1 cellular context compared by ENCODE assay signal in genomic region chr4:181672751-181673150, GRCh38.
TF ChIP-seq lines count a peak whose summit lies in the region.

No MANE protein-coding gene starts in this region.

TF ChIP-seq in HepG2, 621 proteins besides CTCF, POLR2A, EP300 and RAD21:
- no peak for TF ChIP-seq AFF4 (CRISPR knock-in tag; IDR thresholded peaks at IDR 0.05)
- peak; percentile 86 to 93 for TF ChIP-seq MAFK (conservative IDR thresholded peaks at IDR 0.05 in 1 of 2, IDR thresholded peaks at IDR 0.05 in 1 of 2; ENCODE audit: low read length in 2 of 2)
- no peak for TF ChIP-seq ETV5 (CRISPR knock-in tag; IDR thresholded peaks at IDR 0.05; ENCODE audit: borderline replicate concordance)
- no peak for TF ChIP-seq PAWR (CRISPR knock-in tag; IDR thresholded peaks at IDR 0.05; ENCODE audit: borderline replicate concordance)
- TF ChIP-seq ZNF18 (CRISPR knock-in tag; IDR thresholded peaks at IDR 0.05; ENCODE audit: insufficient replicate concordance) = no peak
- TF ChIP-seq DDIT3 (CRISPR knock-in tag; IDR thresholded peaks at IDR 0.05) = no peak
- no peak for TF ChIP-seq SP2 (CRISPR knock-in tag; IDR thresholded peaks at IDR 0.05)
- TF ChIP-seq SPEN (CRISPR knock-in tag; IDR thresholded peaks at IDR 0.05; ENCODE audit: low read depth) = no peak
- TF ChIP-seq YEATS4 (CRISPR knock-in tag; IDR thresholded peaks at IDR 0.05; ENCODE audit: borderline replicate concordance) = no peak
- no peak for TF ChIP-seq SRSF1 (optimal IDR thresholded peaks at IDR 0.05; ENCODE audit: low read depth, low read length)
- no peak for TF ChIP-seq DMAP1 (CRISPR knock-in tag; IDR thresholded peaks at IDR 0.05)
- no peak for TF ChIP-seq CREBL2 (CRISPR knock-in tag; IDR thresholded peaks at IDR 0.05; ENCODE audit: borderline replicate concordance)
- peak; percentile 92 for TF ChIP-seq MAFF (IDR thresholded peaks at IDR 0.05; ENCODE audit: low read depth, low read length)
